Comparison of ENCODE assay signal across 1 cellular context in the genomic region with DNA sequence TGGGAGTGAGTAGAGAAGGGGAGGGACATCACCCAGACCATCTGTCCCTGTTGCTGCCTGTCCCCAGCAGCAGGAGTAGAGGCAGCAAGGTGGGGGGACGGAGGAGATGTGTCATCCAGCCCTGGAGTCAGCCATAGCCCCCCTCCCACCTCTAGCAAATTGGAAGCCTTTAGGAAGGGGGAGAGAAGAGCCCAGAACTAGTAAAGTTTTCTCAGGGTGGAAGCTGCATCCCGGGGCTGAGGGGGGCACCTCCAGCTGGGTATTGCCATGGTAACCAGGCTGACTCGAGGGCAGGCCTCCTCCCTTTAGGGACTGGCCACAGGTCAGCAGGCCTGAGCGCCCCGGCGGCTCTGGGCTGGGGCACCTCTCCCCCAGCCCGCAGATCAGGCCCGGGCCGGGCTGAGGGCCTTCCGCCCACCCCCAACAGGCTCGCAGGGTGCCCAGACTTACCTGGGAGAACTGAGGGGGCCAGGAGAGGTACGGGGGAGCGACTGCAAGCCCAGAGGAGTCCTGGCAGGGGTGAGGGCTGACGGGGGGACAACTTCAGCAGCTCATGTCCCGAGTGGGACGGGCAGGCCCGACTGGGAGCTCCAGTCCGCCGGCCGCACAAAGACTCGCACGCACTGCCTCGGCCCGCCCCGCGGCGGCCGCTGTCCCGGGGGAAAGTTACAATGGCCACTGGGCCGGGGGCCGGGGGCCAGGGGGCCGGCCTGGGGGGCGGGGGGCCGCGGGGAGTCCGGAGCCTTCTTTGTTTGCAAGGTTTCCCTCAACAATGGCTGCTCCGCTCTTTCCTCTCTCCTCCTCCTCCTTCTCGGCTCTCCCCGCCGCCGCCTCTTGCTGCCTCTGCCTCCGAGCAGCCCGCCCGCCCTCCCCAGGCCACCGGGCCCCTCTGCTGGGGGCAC.
TF ChIP-seq lines count a peak whose summit lies in the region.

No MANE protein-coding gene starts in this region.

TF ChIP-seq in HEK293, 187 proteins besides CTCF, POLR2A, EP300 and RAD21 (continued from another document):
- TF ChIP-seq, protein P1, sequence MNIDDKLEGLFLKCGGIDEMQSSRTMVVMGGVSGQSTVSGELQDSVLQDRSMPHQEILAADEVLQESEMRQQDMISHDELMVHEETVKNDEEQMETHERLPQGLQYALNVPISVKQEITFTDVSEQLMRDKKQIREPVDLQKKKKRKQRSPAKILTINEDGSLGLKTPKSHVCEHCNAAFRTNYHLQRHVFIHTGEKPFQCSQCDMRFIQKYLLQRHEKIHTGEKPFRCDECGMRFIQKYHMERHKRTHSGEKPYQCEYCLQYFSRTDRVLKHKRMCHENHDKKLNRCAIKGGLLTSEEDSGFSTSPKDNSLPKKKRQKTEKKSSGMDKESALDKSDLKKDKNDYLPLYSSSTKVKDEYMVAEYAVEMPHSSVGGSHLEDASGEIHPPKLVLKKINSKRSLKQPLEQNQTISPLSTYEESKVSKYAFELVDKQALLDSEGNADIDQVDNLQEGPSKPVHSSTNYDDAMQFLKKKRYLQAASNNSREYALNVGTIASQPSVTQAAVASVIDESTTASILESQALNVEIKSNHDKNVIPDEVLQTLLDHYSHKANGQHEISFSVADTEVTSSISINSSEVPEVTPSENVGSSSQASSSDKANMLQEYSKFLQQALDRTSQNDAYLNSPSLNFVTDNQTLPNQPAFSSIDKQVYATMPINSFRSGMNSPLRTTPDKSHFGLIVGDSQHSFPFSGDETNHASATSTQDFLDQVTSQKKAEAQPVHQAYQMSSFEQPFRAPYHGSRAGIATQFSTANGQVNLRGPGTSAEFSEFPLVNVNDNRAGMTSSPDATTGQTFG (tag by site-specific recombination; IDR thresholded peaks at IDR 0.05; ENCODE audit: borderline replicate concordance), result no peak
- no peak for TF ChIP-seq ZNF423 (tag by site-specific recombination; IDR thresholded peaks at IDR 0.05)
- peak; percentile 32; the same call in 1 of the 2 replicates for TF ChIP-seq ZBTB48 (tag by site-specific recombination; IDR thresholded peaks at IDR 0.05)
- TF ChIP-seq, protein P2, sequence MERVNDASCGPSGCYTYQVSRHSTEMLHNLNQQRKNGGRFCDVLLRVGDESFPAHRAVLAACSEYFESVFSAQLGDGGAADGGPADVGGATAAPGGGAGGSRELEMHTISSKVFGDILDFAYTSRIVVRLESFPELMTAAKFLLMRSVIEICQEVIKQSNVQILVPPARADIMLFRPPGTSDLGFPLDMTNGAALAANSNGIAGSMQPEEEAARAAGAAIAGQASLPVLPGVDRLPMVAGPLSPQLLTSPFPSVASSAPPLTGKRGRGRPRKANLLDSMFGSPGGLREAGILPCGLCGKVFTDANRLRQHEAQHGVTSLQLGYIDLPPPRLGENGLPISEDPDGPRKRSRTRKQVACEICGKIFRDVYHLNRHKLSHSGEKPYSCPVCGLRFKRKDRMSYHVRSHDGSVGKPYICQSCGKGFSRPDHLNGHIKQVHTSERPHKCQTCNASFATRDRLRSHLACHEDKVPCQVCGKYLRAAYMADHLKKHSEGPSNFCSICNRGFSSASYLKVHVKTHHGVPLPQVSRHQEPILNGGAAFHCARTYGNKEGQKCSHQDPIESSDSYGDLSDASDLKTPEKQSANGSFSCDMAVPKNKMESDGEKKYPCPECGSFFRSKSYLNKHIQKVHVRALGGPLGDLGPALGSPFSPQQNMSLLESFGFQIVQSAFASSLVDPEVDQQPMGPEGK (tag by site-specific recombination; IDR thresholded peaks at IDR 0.05), result peak; percentile 70
- peak; percentile 55 for TF ChIP-seq ZNF600 (tag by site-specific recombination; IDR thresholded peaks at IDR 0.05)
- TF ChIP-seq YY1 (tag by site-specific recombination; IDR thresholded peaks at IDR 0.05), result 0 out of 2 replicates have a peak, but pooled peaks have one; percentile 16
- TF ChIP-seq, protein P3, sequence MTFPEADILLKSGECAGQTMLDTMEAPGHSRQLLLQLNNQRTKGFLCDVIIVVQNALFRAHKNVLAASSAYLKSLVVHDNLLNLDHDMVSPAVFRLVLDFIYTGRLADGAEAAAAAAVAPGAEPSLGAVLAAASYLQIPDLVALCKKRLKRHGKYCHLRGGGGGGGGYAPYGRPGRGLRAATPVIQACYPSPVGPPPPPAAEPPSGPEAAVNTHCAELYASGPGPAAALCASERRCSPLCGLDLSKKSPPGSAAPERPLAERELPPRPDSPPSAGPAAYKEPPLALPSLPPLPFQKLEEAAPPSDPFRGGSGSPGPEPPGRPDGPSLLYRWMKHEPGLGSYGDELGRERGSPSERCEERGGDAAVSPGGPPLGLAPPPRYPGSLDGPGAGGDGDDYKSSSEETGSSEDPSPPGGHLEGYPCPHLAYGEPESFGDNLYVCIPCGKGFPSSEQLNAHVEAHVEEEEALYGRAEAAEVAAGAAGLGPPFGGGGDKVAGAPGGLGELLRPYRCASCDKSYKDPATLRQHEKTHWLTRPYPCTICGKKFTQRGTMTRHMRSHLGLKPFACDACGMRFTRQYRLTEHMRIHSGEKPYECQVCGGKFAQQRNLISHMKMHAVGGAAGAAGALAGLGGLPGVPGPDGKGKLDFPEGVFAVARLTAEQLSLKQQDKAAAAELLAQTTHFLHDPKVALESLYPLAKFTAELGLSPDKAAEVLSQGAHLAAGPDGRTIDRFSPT (tag by site-specific recombination; IDR thresholded peaks at IDR 0.05), result peak; percentile 54; the same call in 1 of the 2 replicates
- 0 out of 2 replicates have a peak, but pooled peaks have one; percentile 22 for TF ChIP-seq SP3 (tag by site-specific recombination; IDR thresholded peaks at IDR 0.05)
- TF ChIP-seq ZSCAN30 (tag by site-specific recombination; IDR thresholded peaks at IDR 0.05), result 0 out of 2 replicates have a peak, but pooled peaks have one; percentile 8
- TF ChIP-seq, protein P4, sequence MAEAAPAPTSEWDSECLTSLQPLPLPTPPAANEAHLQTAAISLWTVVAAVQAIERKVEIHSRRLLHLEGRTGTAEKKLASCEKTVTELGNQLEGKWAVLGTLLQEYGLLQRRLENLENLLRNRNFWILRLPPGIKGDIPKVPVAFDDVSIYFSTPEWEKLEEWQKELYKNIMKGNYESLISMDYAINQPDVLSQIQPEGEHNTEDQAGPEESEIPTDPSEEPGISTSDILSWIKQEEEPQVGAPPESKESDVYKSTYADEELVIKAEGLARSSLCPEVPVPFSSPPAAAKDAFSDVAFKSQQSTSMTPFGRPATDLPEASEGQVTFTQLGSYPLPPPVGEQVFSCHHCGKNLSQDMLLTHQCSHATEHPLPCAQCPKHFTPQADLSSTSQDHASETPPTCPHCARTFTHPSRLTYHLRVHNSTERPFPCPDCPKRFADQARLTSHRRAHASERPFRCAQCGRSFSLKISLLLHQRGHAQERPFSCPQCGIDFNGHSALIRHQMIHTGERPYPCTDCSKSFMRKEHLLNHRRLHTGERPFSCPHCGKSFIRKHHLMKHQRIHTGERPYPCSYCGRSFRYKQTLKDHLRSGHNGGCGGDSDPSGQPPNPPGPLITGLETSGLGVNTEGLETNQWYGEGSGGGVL (tag by site-specific recombination; IDR thresholded peaks at IDR 0.05), result peak; percentile 85
- peak; percentile 31; the same call in 1 of the 2 replicates for TF ChIP-seq ZIC2 (tag by site-specific recombination; IDR thresholded peaks at IDR 0.05)
- TF ChIP-seq ZNF394 (tag by site-specific recombination; IDR thresholded peaks at IDR 0.05; ENCODE audit: borderline replicate concordance), result 0 out of 2 replicates have a peak, but pooled peaks have one; percentile 14
- TF ChIP-seq MZF1 (tag by site-specific recombination; IDR thresholded peaks at IDR 0.05; ENCODE audit: borderline replicate concordance), result no peak
- TF ChIP-seq ZNF341 (tag by site-specific recombination; IDR thresholded peaks at IDR 0.05; ENCODE audit: low read depth), result peak; percentile 92
